29 cellular contexts compared by ENCODE assay signal in genomic region chr4:133059117-133059516, GRCh38.
"Had no signal": no experiment of that assay in that cellular context is flagged by ENCODE, and none has a peak within 500 bp of the region (broad histone marks: within the 10 kb centered on the region; RNA-seq: fewer than 3 reads in every experiment).

No MANE protein-coding gene starts in this region.

- ATAC-seq: foreskin keratinocyte; gastroesophageal sphincter; left colon; left ventricle myocardium superior; lower lobe of right lung; natural killer cell treated with Interleukin-12 subunit alpha and Interleukin-12 subunit beta and Interleukin-15 and Interleukin-18, amount 100 ng/mL, for 72 hours; psoas muscle; right cardiac atrium; stimulated activated memory B cell treated with anti-CD40 and anti-IgM and Interleukin-4, amounts not matched to agents 10 μg/mL and 1 μg/mL and 100 μg/mL, for 72 hours; stimulated activated naive CD8-positive, alpha-beta T cell treated with anti-CD3 and anti-CD28 coated beads, Interleukin-15, Interleukin-2, amounts not matched to agents 100 U/mL and 50 U/mL, for 24 hours had no signal

- H3K36me3 ChIP-seq: colonic mucosa, esophagus muscularis mucosa, gastroesophageal sphincter, lower lobe of right lung, ovary, spleen, thoracic aorta, tibial nerve, upper lobe of left lung had no signal

- H3K27ac ChIP-seq: colonic mucosa, esophagus muscularis mucosa, foreskin keratinocyte, gastroesophageal sphincter, lower lobe of right lung, ovary, psoas muscle, skin epidermis, spleen, thoracic aorta, tibial nerve, upper lobe of left lung had no signal

- H3K27me3 Mint-ChIP-seq: dendritic cell treated with granulocyte-macrophage colony-stimulating factor and Interleukin-4, amounts not matched to agents 40 ng/mL and 50 ng/mL, for 4 days; natural killer cell treated with Interleukin-12 subunit alpha and Interleukin-12 subunit beta and Interleukin-15 and Interleukin-18, amount 100 ng/mL, for 72 hours; stimulated activated memory B cell treated with anti-CD40 and anti-IgM and Interleukin-4, amounts not matched to agents 10 μg/mL and 1 μg/mL and 100 μg/mL, for 72 hours had no signal

- FAIRE-seq: endothelial cell of umbilical vein, urothelium cell line had no signal

- H3K27me3 ChIP-seq: colonic mucosa, esophagus muscularis mucosa, foreskin keratinocyte, gastroesophageal sphincter, ovary, spleen, tibial nerve, upper lobe of left lung had no signal

- H3K4me3 ChIP-seq: colonic mucosa, esophagus muscularis mucosa, gastroesophageal sphincter, lower lobe of right lung, ovary, psoas muscle, skin epidermis, spleen, thoracic aorta, tibial nerve, upper lobe of left lung had no signal

- H3K4me1 ChIP-seq: colonic mucosa, esophagus muscularis mucosa, foreskin keratinocyte, gastroesophageal sphincter, lower lobe of right lung, psoas muscle, spleen, tibial nerve, upper lobe of left lung had no signal

- H3K36me3 Mint-ChIP-seq: immature natural killer cell; natural killer cell treated with Interleukin-12 subunit alpha and Interleukin-12 subunit beta and Interleukin-15 and Interleukin-18, amount 100 ng/mL, for 72 hours; stimulated activated memory B cell treated with anti-CD40 and anti-IgM and Interleukin-4, amounts not matched to agents 10 μg/mL and 1 μg/mL and 100 μg/mL, for 72 hours had no signal

- H3K4me1 Mint-ChIP-seq: immature natural killer cell; stimulated activated memory B cell treated with anti-CD40 and anti-IgM and Interleukin-4, amounts not matched to agents 10 μg/mL and 1 μg/mL and 100 μg/mL, for 72 hours had no signal

- H3K9me3 ChIP-seq: colonic mucosa, esophagus muscularis mucosa, gastroesophageal sphincter, lower lobe of right lung, ovary, psoas muscle, thoracic aorta, tibial nerve, upper lobe of left lung had no signal

- H3K4me3 Mint-ChIP-seq: dendritic cell treated with granulocyte-macrophage colony-stimulating factor and Interleukin-4, amounts not matched to agents 40 ng/mL and 50 ng/mL, for 4 days; immature natural killer cell; natural killer cell treated with Interleukin-12 subunit alpha and Interleukin-12 subunit beta and Interleukin-15 and Interleukin-18, amount 100 ng/mL, for 72 hours; stimulated activated memory B cell treated with anti-CD40 and anti-IgM and Interleukin-4, amounts not matched to agents 10 μg/mL and 1 μg/mL and 100 μg/mL, for 72 hours had no signal

- H3K9me3 Mint-ChIP-seq: stimulated activated memory B cell treated with anti-CD40 and anti-IgM and Interleukin-4, amounts not matched to agents 10 μg/mL and 1 μg/mL and 100 μg/mL, for 72 hours had no signal

- DNase-seq: colonic mucosa; effector CD8-positive, alpha-beta T cell; foreskin keratinocyte; hypothalamus; immature natural killer cell; kidney glomerular epithelial cell; left colon; left ventricle myocardium superior; lower lobe of right lung; occipital lobe; ovary; posterior cingulate gyrus; psoas muscle; right cardiac atrium; spleen; stimulated activated CD4-positive, alpha-beta T cell treated with anti-CD3 and anti-CD28 coated beads, Interleukin-4, amount 100 ng/mL, for 4 hours; stimulated activated naive CD8-positive, alpha-beta T cell treated with anti-CD3 and anti-CD28 coated beads, Interleukin-15, Interleukin-2, amounts not matched to agents 100 U/mL and 50 U/mL, for 24 hours; substantia nigra; upper lobe of left lung had no signal

- H3K27ac Mint-ChIP-seq: dendritic cell treated with granulocyte-macrophage colony-stimulating factor and Interleukin-4, amounts not matched to agents 40 ng/mL and 50 ng/mL, for 4 days; immature natural killer cell; natural killer cell treated with Interleukin-12 subunit alpha and Interleukin-12 subunit beta and Interleukin-15 and Interleukin-18, amount 100 ng/mL, for 72 hours; stimulated activated memory B cell treated with anti-CD40 and anti-IgM and Interleukin-4, amounts not matched to agents 10 μg/mL and 1 μg/mL and 100 μg/mL, for 72 hours had no signal
